ENCODE assay signal across 8 cellular contexts in the genomic region with DNA sequence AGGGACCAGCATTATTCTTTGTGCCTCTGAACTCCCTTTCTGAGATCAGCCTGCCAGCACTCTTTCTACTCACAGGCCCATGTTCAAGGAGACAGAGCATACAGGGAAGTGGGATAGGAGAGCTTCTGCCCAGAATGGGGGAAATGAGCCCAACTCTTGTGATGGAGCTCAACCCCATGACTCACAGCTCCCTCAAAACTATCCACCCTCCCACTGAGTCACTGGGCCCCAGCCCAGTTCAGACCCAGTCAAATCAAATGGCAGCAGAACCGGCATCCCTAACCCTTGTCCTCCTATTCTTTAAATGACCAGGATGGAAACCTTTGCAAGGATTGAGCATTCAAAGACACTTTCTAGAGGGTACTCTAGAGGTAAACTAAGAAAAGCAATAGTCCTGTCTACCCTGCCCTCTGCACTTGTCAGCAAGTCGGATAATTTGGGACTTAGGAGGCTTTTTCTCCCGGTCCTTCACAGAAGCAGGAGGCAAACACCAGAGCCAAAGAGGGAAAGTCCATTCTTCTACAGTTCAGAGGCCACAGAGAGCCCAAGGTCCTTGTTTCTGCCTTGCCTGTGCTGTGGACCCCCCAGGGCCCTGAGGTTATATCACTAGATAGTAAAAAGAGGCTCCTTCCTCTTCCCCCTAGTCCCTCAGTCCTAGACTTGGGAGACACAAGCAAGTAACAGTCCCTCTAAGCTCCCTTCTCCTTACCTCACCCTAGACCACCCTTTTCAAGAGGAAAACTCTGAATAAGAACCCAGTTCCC. TPM values are rescaled to one million over a fixed set of nuclear protein-coding genes. Genes with fewer than 3 reads are reported as not detected.
A peak's percentile ranks its signal among the peaks of the same experiment; 100 is the strongest.
DNase-seq lines count a peak whose midpoint lies in the region; ATAC-seq and TF ChIP-seq lines count a peak whose summit lies in the region.

No MANE protein-coding gene starts in this region.

- H3K4me2 ChIP-seq in Loucy (ENCODE audit: low read depth, low read length, poor library complexity, severe bottlenecking), result peak overlapping the region; percentile 76

- H2AFZ ChIP-seq in ACC112 (ENCODE audit: low read length, unreplicated experiment), result peak overlapping the region; percentile 8
- no peak overlapping the region for H2AFZ ChIP-seq in Loucy (ENCODE audit: low read length)

- H3F3A ChIP-seq in Loucy (ENCODE audit: low read depth), result peaks cover 7% of the 10 kb centered on the region

- no peaks in the 10 kb centered on the region for H3K9me2 ChIP-seq in Loucy (replicated peaks; ENCODE audit: low read depth, low read length)

- H3K9me3 ChIP-seq in Loucy (ENCODE audit: insufficient read depth, low read depth, low read length) (no peaks in the 10 kb centered on the region), uterus (no peaks in the 10 kb centered on the region)

- H3K36me3 Mint-ChIP-seq in central memory CD8-positive, alpha-beta T cell (ENCODE audit: insufficient read depth), result peaks cover 17% of the 10 kb centered on the region

- H3K36me3 ChIP-seq in ACC112 (ENCODE audit: insufficient read depth, low read length) (no peaks in the 10 kb centered on the region), Loucy (ENCODE audit: insufficient read depth, low read length) (peaks cover 6% of the 10 kb centered on the region; the same call in 1 of the 2 replicates), uterus (no peaks in the 10 kb centered on the region)

- H3K79me2 ChIP-seq in ACC112 (ENCODE audit: control insufficient read depth, insufficient read depth, low read length, unreplicated experiment) (peaks cover 49% of the 10 kb centered on the region), Loucy (ENCODE audit: insufficient read depth, low read length) (peaks cover 8% of the 10 kb centered on the region; the same call in 1 of the 2 replicates)

- H4K20me1 ChIP-seq in Loucy (ENCODE audit: insufficient read depth, low read length, poor library complexity, severe bottlenecking), result peaks cover 4% of the 10 kb centered on the region

- H3K4me1 Mint-ChIP-seq in central memory CD8-positive, alpha-beta T cell, result peaks cover 73% of the 10 kb centered on the region

- no peak for TF ChIP-seq POLR2A in uterus (IDR thresholded peaks at IDR 0.05)

- no peaks in the 10 kb centered on the region for H3K27me3 Mint-ChIP-seq in central memory CD8-positive, alpha-beta T cell

- intact Hi-C loops in uterus (cut with DNase I; ENCODE audit: low total_unique reads), result loop anchor here (10.0 kb wide), 1 partner anchor 702 kb away; a partner anchor contains a TSS

- no peaks in the 10 kb centered on the region for H3K9me3 Mint-ChIP-seq in central memory CD8-positive, alpha-beta T cell

- peak overlapping the region; percentile 52 for H3K9ac ChIP-seq in Loucy (ENCODE audit: low read depth, low read length, poor library complexity, severe bottlenecking)

- H3K4me3 Mint-ChIP-seq in central memory CD8-positive, alpha-beta T cell, result peak overlapping the region; percentile 72

- DNase-seq in central memory CD8-positive, alpha-beta T cell (ENCODE audit: low spot score in 2 of 2), result no peak
- DNase-seq in midbrain (lab: John Stamatoyannopoulos, UW) (peak; percentile 27), uterus (no peak), middle frontal gyrus (ENCODE audit: extremely low spot score, low spot score) (no peak), NCI-H187 treated with DMSO at 0.1 percent for 48 hours (lab: John Stamatoyannopoulos, UW) (no peak)

- H3K27me3 ChIP-seq in ACC112 (ENCODE audit: insufficient read depth, low read length) (no peaks in the 10 kb centered on the region), Loucy (ENCODE audit: insufficient read depth, low read length, poor library complexity, severe bottlenecking) (no peaks in the 10 kb centered on the region), uterus (no peaks in the 10 kb centered on the region)

- ATAC-seq in central memory CD8-positive, alpha-beta T cell (replicated peaks; ENCODE audit: extremely low read depth, poor library complexity, severe bottlenecking), result no peak
- ATAC-seq in HG03342 (IDR thresholded peaks at IDR 0.05; ENCODE audit: unreplicated experiment), result no peak

- H3K27ac ChIP-seq in ACC112 (ENCODE audit: low read depth, low read length), result peak overlapping the region; percentile 93
- H3K27ac ChIP-seq in uterus, result peak overlapping the region; percentile 87 to 88

- no peak for TF ChIP-seq CTCF in Loucy (conservative IDR thresholded peaks at IDR 0.05; ENCODE audit: low read length)
- no peak for TF ChIP-seq CTCF in uterus (IDR thresholded peaks at IDR 0.05)

- H3K4me3 ChIP-seq in ACC112 (ENCODE audit: low read depth, low read length), result peak overlapping the region; percentile 74
- peak overlapping the region; percentile 67 for H3K4me3 ChIP-seq in Loucy (ENCODE audit: low read length, poor library complexity, severe bottlenecking)
- no peak overlapping the region for H3K4me3 ChIP-seq in uterus

- peaks cover 45% of the 10 kb centered on the region for H3K4me1 ChIP-seq in ACC112 (ENCODE audit: control insufficient read depth, insufficient read depth, low read length, unreplicated experiment)
- peaks cover 44% of the 10 kb centered on the region for H3K4me1 ChIP-seq in Loucy (ENCODE audit: insufficient read depth, low read length, poor library complexity, severe bottlenecking)
- peaks cover 0 to 10% of the 10 kb centered on the region in 2 donors for H3K4me1 ChIP-seq in uterus

- H3K27ac Mint-ChIP-seq in central memory CD8-positive, alpha-beta T cell (ENCODE audit: low read depth), result peak overlapping the region; percentile 71

RNA-seq across cellular contexts. Expression of a gene that starts 3.2 kb away (rescaled TPM):
- total RNA-seq in uterus, result 10 to 100 TPM in 1 of 4 donors, 1 to 10 TPM in 1, under 1 TPM in 2; 0.51 to 14.8 (median 4.1) TPM

RNA-seq across cellular contexts. Expression of a gene that starts 9.5 kb away (rescaled TPM):
- total RNA-seq in uterus, result 100 to 1,000 TPM in 1 of 4 donors, 10 to 100 TPM in 3; 58.4 to 107 (median 63.4) TPM

RNA-seq across cellular contexts. Expression of a gene that starts 16.0 kb away (rescaled TPM):
- 10 to 100 TPM in 3 of 4 donors, 1 to 10 TPM in 1; 2.8 to 21.5 (median 14.6) TPM for total RNA-seq in uterus

RNA-seq across cellular contexts. Expression of a gene that starts 32.7 kb away (rescaled TPM):
- 10 to 100 TPM in 1 of 4 donors, 1 to 10 TPM in 3; 1.8 to 29.1 (median 8.3) TPM for total RNA-seq in uterus

RNA-seq across cellular contexts. Expression of a gene that starts 40.0 kb away (rescaled TPM):
- 100 to 1,000 TPM in 3 of 4 donors, 10 to 100 TPM in 1; 57.6 to 252 (median 174) TPM for total RNA-seq in uterus

Comparison
In these comparisons a context has a peak if more than half of its experiments do, and no peak if none do; other contexts are left out.
1. H3K4me3 ChIP-seq: peak in ACC112 (single experiment) and Loucy (single experiment); none in uterus (0 of 2).